In the genomic region with DNA sequence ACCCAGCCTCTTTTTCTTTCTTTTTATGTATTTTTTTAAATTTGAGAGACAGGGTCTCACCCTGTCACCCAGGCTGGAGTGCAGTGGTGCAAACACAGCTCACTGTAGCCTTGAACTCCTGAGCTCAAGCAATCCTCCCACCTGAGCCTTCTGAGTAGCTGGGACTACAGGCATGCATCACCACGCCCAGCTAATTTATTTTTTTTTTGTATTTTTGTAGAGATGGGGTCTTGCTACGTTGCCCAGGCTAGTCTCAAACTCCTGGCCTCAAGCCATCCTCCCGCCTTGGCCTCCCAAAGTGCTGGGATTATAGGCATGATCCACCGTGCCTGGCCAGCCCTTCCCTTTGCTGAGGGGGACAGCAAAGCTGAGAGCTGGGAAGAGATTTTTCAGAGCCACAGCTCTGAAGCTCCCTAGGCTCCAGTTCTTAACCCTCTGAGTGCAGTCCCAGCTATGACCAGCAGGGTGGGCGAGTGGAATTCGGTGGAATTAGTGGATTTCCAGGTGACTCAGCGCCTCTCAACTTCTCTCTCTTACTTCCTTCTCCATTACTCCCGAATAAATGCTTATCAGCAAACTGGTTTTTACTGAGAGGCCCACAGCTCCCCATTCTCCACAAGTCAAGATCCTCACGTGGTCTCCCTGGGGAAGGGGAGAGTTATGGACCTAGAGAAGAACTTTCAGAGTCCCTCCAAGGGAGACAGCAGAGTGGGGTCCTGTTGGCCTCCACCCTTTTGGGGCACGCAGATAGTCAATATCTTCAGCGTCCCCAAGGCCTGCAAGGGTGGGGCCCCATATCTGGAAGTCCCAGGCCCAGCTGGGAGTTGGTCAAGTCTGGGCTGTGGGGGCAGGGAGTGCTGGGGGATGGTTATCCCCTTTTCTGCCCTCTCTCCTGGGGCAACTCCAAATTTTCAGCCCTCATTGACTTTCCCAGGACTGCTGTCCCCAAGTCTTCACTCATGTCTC, we compare ENCODE assay signal across 1 cellular context.
A peak's percentile ranks its signal among the peaks of the same experiment; 100 is the strongest.
TF ChIP-seq lines count a peak whose summit lies in the region.

No MANE protein-coding gene starts in this region.

TF ChIP-seq in HepG2, 621 proteins besides CTCF, POLR2A, EP300 and RAD21 (continues in another document):
- TF ChIP-seq ZNF891 (CRISPR knock-in tag; IDR thresholded peaks at IDR 0.05) (no peak), ZNF850 (CRISPR knock-in tag; conservative IDR thresholded peaks at IDR 0.05) (no peak), MAF1 (CRISPR knock-in tag; IDR thresholded peaks at IDR 0.05; ENCODE audit: borderline replicate concordance) (no peak), CREB1 (IDR thresholded peaks at IDR 0.05) (no peak), CREB1 (CRISPR knock-in tag; IDR thresholded peaks at IDR 0.05) (no peak), BORCS8-MEF2B (CRISPR knock-in tag; IDR thresholded peaks at IDR 0.05) (no peak), PHF5A (CRISPR knock-in tag; IDR thresholded peaks at IDR 0.05; ENCODE audit: low read depth, unreplicated experiment) (peak; percentile 13), FOSL1 (CRISPR knock-in tag; IDR thresholded peaks at IDR 0.05; ENCODE audit: borderline replicate concordance) (peak; percentile 14; the same call in 1 of the 2 replicates), U2AF1 (optimal IDR thresholded peaks at IDR 0.05; ENCODE audit: low read depth, low read length) (no peak), NFE2L1 (CRISPR knock-in tag; IDR thresholded peaks at IDR 0.05; ENCODE audit: borderline replicate concordance) (no peak), ZNF775 (CRISPR knock-in tag; IDR thresholded peaks at IDR 0.05; ENCODE audit: borderline replicate concordance) (peak; percentile 98), SP5 (CRISPR knock-in tag; IDR thresholded peaks at IDR 0.05; ENCODE audit: borderline replicate concordance, low read depth) (0 out of 2 replicates have a peak, but pooled peaks have one; percentile 7), ZFP36L1 (CRISPR knock-in tag; IDR thresholded peaks at IDR 0.05) (no peak), ZNF121 (CRISPR knock-in tag; IDR thresholded peaks at IDR 0.05) (peak; percentile 99), EHMT2 (IDR thresholded peaks at IDR 0.05; ENCODE audit: borderline replicate concordance, low read depth, low read length) (no peak), MIXL1 (CRISPR knock-in tag; IDR thresholded peaks at IDR 0.05) (0 out of 2 replicates have a peak, but pooled peaks have one; percentile 24), ZNF724P (CRISPR knock-in tag; IDR thresholded peaks at IDR 0.05; ENCODE audit: borderline replicate concordance) (no peak), ZNF746 (CRISPR knock-in tag; IDR thresholded peaks at IDR 0.05) (no peak), ZNF432 (CRISPR knock-in tag; IDR thresholded peaks at IDR 0.05; ENCODE audit: borderline replicate concordance) (no peak), ZNF619 (CRISPR knock-in tag; IDR thresholded peaks at IDR 0.05) (no peak), TBP (CRISPR knock-in tag; IDR thresholded peaks at IDR 0.05) (no peak), ZFY (CRISPR knock-in tag; IDR thresholded peaks at IDR 0.05) (0 out of 2 replicates have a peak, but pooled peaks have one; percentile 16), IRF2 (CRISPR knock-in tag; IDR thresholded peaks at IDR 0.05) (0 out of 2 replicates have a peak, but pooled peaks have one; percentile 24), ZNF788 (CRISPR knock-in tag; IDR thresholded peaks at IDR 0.05; ENCODE audit: borderline replicate concordance) (0 out of 2 replicates have a peak, but pooled peaks have one; percentile 40), SMC3 (IDR thresholded peaks at IDR 0.05; ENCODE audit: low read length) (peak; percentile 61), ZNF629 (CRISPR knock-in tag; conservative IDR thresholded peaks at IDR 0.05) (no peak), XBP1 (CRISPR knock-in tag; IDR thresholded peaks at IDR 0.05) (no peak), PAF1 (CRISPR knock-in tag; IDR thresholded peaks at IDR 0.05) (no peak), THAP11 (CRISPR knock-in tag; IDR thresholded peaks at IDR 0.05) (0 out of 2 replicates have a peak, but pooled peaks have one; percentile 13), SAP130 (CRISPR knock-in tag; IDR thresholded peaks at IDR 0.05; ENCODE audit: low read depth) (peak; percentile 44; the same call in 1 of the 2 replicates), REXO4 (CRISPR knock-in tag; IDR thresholded peaks at IDR 0.05; ENCODE audit: borderline replicate concordance) (no peak), RBM22 (optimal IDR thresholded peaks at IDR 0.05; ENCODE audit: low read length) (no peak)
- TF ChIP-seq, protein P1, sequence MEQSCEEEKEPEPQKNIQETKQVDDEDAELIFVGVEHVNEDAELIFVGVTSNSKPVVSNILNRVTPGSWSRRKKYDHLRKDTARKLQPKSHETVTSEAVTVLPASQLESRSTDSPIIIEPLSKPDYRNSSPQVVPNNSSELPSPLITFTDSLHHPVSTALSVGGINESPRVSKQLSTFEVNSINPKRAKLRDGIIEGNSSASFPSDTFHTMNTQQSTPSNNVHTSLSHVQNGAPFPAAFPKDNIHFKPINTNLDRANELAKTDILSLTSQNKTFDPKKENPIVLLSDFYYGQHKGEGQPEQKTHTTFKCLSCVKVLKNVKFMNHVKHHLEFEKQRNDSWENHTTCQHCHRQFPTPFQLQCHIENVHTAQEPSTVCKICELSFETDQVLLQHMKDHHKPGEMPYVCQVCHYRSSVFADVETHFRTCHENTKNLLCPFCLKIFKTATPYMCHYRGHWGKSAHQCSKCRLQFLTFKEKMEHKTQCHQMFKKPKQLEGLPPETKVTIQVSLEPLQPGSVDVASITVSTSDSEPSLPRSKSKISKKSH (CRISPR knock-in tag; IDR thresholded peaks at IDR 0.05; ENCODE audit: borderline replicate concordance), result no peak
- TF ChIP-seq, protein P2, sequence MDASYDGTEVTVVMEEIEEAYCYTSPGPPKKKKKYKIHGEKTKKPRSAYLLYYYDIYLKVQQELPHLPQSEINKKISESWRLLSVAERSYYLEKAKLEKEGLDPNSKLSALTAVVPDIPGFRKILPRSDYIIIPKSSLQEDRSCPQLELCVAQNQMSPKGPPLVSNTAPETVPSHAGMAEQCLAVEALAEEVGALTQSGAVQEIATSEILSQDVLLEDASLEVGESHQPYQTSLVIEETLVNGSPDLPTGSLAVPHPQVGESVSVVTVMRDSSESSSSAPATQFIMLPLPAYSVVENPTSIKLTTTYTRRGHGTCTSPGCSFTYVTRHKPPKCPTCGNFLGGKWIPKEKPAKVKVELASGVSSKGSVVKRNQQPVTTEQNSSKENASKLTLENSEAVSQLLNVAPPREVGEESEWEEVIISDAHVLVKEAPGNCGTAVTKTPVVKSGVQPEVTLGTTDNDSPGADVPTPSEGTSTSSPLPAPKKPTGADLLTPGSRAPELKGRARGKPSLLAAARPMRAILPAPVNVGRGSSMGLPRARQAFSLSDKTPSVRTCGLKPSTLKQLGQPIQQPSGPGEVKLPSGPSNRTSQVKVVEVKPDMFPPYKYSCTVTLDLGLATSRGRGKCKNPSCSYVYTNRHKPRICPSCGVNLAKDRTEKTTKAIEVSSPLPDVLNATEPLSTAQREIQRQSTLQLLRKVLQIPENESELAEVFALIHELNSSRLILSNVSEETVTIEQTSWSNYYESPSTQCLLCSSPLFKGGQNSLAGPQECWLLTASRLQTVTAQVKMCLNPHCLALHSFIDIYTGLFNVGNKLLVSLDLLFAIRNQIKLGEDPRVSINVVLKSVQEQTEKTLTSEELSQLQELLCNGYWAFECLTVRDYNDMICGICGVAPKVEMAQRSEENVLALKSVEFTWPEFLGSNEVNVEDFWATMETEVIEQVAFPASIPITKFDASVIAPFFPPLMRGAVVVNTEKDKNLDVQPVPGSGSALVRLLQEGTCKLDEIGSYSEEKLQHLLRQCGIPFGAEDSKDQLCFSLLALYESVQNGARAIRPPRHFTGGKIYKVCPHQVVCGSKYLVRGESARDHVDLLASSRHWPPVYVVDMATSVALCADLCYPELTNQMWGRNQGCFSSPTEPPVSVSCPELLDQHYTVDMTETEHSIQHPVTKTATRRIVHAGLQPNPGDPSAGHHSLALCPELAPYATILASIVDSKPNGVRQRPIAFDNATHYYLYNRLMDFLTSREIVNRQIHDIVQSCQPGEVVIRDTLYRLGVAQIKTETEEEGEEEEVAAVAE (CRISPR knock-in tag; IDR thresholded peaks at IDR 0.05; ENCODE audit: borderline replicate concordance), result no peak
- TF ChIP-seq, protein P3, sequence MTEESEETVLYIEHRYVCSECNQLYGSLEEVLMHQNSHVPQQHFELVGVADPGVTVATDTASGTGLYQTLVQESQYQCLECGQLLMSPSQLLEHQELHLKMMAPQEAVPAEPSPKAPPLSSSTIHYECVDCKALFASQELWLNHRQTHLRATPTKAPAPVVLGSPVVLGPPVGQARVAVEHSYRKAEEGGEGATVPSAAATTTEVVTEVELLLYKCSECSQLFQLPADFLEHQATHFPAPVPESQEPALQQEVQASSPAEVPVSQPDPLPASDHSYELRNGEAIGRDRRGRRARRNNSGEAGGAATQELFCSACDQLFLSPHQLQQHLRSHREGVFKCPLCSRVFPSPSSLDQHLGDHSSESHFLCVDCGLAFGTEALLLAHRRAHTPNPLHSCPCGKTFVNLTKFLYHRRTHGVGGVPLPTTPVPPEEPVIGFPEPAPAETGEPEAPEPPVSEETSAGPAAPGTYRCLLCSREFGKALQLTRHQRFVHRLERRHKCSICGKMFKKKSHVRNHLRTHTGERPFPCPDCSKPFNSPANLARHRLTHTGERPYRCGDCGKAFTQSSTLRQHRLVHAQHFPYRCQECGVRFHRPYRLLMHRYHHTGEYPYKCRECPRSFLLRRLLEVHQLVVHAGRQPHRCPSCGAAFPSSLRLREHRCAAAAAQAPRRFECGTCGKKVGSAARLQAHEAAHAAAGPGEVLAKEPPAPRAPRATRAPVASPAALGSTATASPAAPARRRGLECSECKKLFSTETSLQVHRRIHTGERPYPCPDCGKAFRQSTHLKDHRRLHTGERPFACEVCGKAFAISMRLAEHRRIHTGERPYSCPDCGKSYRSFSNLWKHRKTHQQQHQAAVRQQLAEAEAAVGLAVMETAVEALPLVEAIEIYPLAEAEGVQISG (CRISPR knock-in tag; IDR thresholded peaks at IDR 0.05), result peak; percentile 38; the same call in 1 of the 2 replicates
- TF ChIP-seq, protein P4, sequence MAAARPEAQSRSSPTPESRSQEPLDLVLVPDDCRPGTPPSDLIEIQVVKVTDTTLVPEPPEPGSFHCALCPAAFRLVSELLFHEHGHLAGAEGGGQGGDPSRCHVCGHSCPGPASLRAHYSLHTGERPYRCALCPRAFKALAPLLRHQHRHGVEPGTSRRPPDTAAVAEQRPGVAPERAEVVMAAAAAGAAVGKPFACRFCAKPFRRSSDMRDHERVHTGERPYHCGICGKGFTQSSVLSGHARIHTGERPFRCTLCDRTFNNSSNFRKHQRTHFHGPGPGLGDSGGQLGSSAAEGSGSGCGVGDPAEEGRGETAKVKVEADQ (CRISPR knock-in tag; IDR thresholded peaks at IDR 0.05; ENCODE audit: borderline replicate concordance), result no peak
- TF ChIP-seq, protein P5, sequence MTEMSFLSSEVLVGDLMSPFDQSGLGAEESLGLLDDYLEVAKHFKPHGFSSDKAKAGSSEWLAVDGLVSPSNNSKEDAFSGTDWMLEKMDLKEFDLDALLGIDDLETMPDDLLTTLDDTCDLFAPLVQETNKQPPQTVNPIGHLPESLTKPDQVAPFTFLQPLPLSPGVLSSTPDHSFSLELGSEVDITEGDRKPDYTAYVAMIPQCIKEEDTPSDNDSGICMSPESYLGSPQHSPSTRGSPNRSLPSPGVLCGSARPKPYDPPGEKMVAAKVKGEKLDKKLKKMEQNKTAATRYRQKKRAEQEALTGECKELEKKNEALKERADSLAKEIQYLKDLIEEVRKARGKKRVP (CRISPR knock-in tag; IDR thresholded peaks at IDR 0.05), result no peak
- TF ChIP-seq, protein P6, sequence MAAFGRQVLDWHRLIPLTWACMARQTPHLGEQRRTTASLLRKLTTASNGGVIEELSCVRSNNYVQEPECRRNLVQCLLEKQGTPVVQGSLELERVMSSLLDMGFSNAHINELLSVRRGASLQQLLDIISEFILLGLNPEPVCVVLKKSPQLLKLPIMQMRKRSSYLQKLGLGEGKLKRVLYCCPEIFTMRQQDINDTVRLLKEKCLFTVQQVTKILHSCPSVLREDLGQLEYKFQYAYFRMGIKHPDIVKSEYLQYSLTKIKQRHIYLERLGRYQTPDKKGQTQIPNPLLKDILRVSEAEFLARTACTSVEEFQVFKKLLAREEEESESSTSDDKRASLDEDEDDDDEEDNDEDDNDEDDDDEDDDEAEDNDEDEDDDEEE (CRISPR knock-in tag; IDR thresholded peaks at IDR 0.05), result no peak
- TF ChIP-seq, protein P7, sequence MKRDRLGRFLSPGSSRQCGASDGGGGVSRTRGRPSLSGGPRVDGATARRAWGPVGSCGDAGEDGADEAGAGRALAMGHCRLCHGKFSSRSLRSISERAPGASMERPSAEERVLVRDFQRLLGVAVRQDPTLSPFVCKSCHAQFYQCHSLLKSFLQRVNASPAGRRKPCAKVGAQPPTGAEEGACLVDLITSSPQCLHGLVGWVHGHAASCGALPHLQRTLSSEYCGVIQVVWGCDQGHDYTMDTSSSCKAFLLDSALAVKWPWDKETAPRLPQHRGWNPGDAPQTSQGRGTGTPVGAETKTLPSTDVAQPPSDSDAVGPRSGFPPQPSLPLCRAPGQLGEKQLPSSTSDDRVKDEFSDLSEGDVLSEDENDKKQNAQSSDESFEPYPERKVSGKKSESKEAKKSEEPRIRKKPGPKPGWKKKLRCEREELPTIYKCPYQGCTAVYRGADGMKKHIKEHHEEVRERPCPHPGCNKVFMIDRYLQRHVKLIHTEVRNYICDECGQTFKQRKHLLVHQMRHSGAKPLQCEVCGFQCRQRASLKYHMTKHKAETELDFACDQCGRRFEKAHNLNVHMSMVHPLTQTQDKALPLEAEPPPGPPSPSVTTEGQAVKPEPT (CRISPR knock-in tag; IDR thresholded peaks at IDR 0.05; ENCODE audit: low read depth), result no peak
- TF ChIP-seq, protein P8, sequence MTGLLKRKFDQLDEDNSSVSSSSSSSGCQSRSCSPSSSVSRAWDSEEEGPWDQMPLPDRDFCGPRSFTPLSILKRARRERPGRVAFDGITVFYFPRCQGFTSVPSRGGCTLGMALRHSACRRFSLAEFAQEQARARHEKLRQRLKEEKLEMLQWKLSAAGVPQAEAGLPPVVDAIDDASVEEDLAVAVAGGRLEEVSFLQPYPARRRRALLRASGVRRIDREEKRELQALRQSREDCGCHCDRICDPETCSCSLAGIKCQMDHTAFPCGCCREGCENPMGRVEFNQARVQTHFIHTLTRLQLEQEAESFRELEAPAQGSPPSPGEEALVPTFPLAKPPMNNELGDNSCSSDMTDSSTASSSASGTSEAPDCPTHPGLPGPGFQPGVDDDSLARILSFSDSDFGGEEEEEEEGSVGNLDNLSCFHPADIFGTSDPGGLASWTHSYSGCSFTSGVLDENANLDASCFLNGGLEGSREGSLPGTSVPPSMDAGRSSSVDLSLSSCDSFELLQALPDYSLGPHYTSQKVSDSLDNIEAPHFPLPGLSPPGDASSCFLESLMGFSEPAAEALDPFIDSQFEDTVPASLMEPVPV (CRISPR knock-in tag; IDR thresholded peaks at IDR 0.05), result no peak
- TF ChIP-seq, protein P9, sequence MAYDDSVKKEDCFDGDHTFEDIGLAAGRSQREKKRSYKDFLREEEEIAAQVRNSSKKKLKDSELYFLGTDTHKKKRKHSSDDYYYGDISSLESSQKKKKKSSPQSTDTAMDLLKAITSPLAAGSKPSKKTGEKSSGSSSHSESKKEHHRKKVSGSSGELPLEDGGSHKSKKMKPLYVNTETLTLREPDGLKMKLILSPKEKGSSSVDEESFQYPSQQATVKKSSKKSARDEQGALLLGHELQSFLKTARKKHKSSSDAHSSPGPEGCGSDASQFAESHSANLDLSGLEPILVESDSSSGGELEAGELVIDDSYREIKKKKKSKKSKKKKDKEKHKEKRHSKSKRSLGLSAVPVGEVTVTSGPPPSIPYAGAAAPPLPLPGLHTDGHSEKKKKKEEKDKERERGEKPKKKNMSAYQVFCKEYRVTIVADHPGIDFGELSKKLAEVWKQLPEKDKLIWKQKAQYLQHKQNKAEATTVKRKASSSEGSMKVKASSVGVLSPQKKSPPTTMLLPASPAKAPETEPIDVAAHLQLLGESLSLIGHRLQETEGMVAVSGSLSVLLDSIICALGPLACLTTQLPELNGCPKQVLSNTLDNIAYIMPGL (CRISPR knock-in tag; IDR thresholded peaks at IDR 0.05; ENCODE audit: borderline replicate concordance in 1 of 2, low read depth in 1 of 2), result peak in 1 of 2 experiments; percentile 58; a peak in 1 of 4 replicates
